In genomic region chr10:119535310-119535709, GRCh38 we compare ENCODE assay signal across 1 cellular context.
TF ChIP-seq lines count a peak whose summit lies in the region.

No MANE protein-coding gene starts in this region.

TF ChIP-seq in HEK293, 187 proteins besides CTCF, POLR2A, EP300 and RAD21 (continued from another document):
- TF ChIP-seq ZBTB7A (tag by site-specific recombination; IDR thresholded peaks at IDR 0.05; ENCODE audit: low read depth) (no peak), KLF17 (tag by site-specific recombination; IDR thresholded peaks at IDR 0.05) (no peak), PRDM2 (tag by site-specific recombination; IDR thresholded peaks at IDR 0.05; ENCODE audit: borderline replicate concordance) (no peak), ZNF629 (tag by site-specific recombination; IDR thresholded peaks at IDR 0.05) (peak; percentile 78), PATZ1 (tag by site-specific recombination; IDR thresholded peaks at IDR 0.05) (no peak), ZNF324 (tag by site-specific recombination; IDR thresholded peaks at IDR 0.05) (no peak), SP7 (tag by site-specific recombination; IDR thresholded peaks at IDR 0.05) (no peak), HOXD13 (CRISPR knock-in tag; IDR thresholded peaks at IDR 0.05; ENCODE audit: borderline replicate concordance) (no peak), ZNF704 (tag by site-specific recombination; IDR thresholded peaks at IDR 0.05) (no peak), ATF2 (tag by site-specific recombination; IDR thresholded peaks at IDR 0.05; ENCODE audit: low read depth) (peak; percentile 87), ZBTB26 (tag by site-specific recombination; optimal IDR thresholded peaks at IDR 0.05) (no peak), MEIS1 (CRISPR knock-in tag; IDR thresholded peaks at IDR 0.05; ENCODE audit: borderline replicate concordance) (no peak), ZNF747 (tag by site-specific recombination; IDR thresholded peaks at IDR 0.05) (no peak), ZNF223 (tag by site-specific recombination; IDR thresholded peaks at IDR 0.05) (no peak), ZIC2 (tag by site-specific recombination; IDR thresholded peaks at IDR 0.05) (no peak), SCRT1 (tag by site-specific recombination; IDR thresholded peaks at IDR 0.05; ENCODE audit: borderline replicate concordance) (no peak), ZNF354C (tag by site-specific recombination; IDR thresholded peaks at IDR 0.05; ENCODE audit: borderline replicate concordance, low read depth) (no peak)
